In the genomic region with DNA sequence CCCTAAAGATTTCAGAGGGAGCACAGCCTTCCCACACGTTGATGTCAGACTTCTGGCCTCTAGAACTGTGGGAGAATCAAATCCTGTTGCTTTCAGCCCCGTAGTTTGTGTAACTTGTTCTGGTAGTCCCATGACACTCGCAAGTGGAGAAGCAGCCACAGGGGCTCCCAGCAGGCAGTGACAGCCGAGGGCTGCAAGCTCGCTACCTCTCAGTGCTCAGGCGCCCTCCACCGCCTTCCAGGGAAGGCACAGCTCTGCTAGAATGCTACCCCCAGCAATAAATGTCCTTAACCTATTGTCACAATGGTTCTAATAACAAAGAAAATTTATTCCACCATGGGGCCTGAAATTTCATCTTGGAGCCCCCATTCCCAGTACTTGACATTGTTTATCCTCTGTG, we compare ENCODE assay signal across 15 cellular contexts.
A peak's percentile ranks its signal among the peaks of the same experiment; 100 is the strongest.
DNase-seq lines count a peak whose midpoint lies in the region; ATAC-seq and TF ChIP-seq lines count a peak whose summit lies in the region.
"Had no signal": no experiment of that assay in that cellular context is flagged by ENCODE, and none has a peak within 500 bp of the region (broad histone marks: within the 10 kb centered on the region; RNA-seq: fewer than 3 reads in every experiment).

No MANE protein-coding gene starts in this region.

- H2BK15ac ChIP-seq in mesendoderm (replicated peaks; ENCODE audit: low read depth), result no peak overlapping the region

- H3K4me1 ChIP-seq in GM23338 (ENCODE audit: insufficient read depth) (no peaks in the 10 kb centered on the region), mesendoderm (ENCODE audit: control insufficient read depth, low read depth, low read length) (no peaks in the 10 kb centered on the region)

- no peaks in the 10 kb centered on the region for H4K20me1 ChIP-seq in GM23338 (replicated peaks; ENCODE audit: insufficient read depth)

- H2BK5ac ChIP-seq in mesendoderm (ENCODE audit: low read length), result no peak overlapping the region

- H3K4ac ChIP-seq in mesendoderm (ENCODE audit: low read depth, low read length), result no peak overlapping the region

- TF ChIP-seq CTCF in GM23338 (conservative IDR thresholded peaks at IDR 0.05; ENCODE audit: low read depth in 2 of 2), result peak in 1 of 2 experiments; percentile 50; a peak in 1 of 4 replicates
- no peak for TF ChIP-seq CTCF in WTC11 (IDR thresholded peaks at IDR 0.05)

- H3K27ac Mint-ChIP-seq in GM23338, result no peak overlapping the region
- no peak overlapping the region for H3K27ac Mint-ChIP-seq in WTC11
- H3K27ac Mint-ChIP-seq: activated naive CD4-positive, alpha-beta T cell treated with anti-CD3 and anti-CD28 coated beads, Interleukin-2, amount 50 U/mL, for 72 hours; immature natural killer cell; mesothelial cell of epicardium had no signal

- no peak overlapping the region for H4K5ac ChIP-seq in mesendoderm (ENCODE audit: low read length)

- H3K9ac ChIP-seq in mesendoderm (ENCODE audit: low read length), result no peak overlapping the region

- H3K79me2 ChIP-seq in GM23338 (replicated peaks; ENCODE audit: insufficient read depth) (no peaks in the 10 kb centered on the region), mesendoderm (ENCODE audit: control insufficient read depth, insufficient read depth, low read length) (no peaks in the 10 kb centered on the region)

- H3F3A ChIP-seq in GM23338 (replicated peaks; ENCODE audit: low read depth), result no peaks in the 10 kb centered on the region

- CTCF ChIA-PET in WTC11 (lab: Charles Lee), result interaction anchor here (0.9 to 2.4 kb wide), 10 partner anchors 9 to 299 kb away, joined by 3 to 27 read pairs (median 7); no protein-coding TSS in a partner anchor

- H3K4me3 Mint-ChIP-seq in GM23338, result no peak overlapping the region
- H3K4me3 Mint-ChIP-seq in WTC11, result no peak overlapping the region
- H3K4me3 Mint-ChIP-seq: immature natural killer cell, mesothelial cell of epicardium had no signal

- H3K4me3 ChIP-seq in GM23338 (no peak overlapping the region), mesendoderm (ENCODE audit: low read length) (no peak overlapping the region)

- H3K56ac ChIP-seq in mesendoderm (ENCODE audit: low read length), result no peak overlapping the region

- H3K36me3 ChIP-seq in GM23338 (ENCODE audit: insufficient read depth) (no peaks in the 10 kb centered on the region), mesendoderm (ENCODE audit: control insufficient read depth, insufficient read depth, low read length) (no peaks in the 10 kb centered on the region)

- no peaks in the 10 kb centered on the region for H3K79me1 ChIP-seq in mesendoderm (ENCODE audit: low read length)

- peaks cover 4% of the 10 kb centered on the region; the same call in 2 of the 3 replicates for H3K36me3 Mint-ChIP-seq in GM23338 (ENCODE audit: low read depth)
- H3K36me3 Mint-ChIP-seq in WTC11, result peaks cover 7% of the 10 kb centered on the region
- H3K36me3 Mint-ChIP-seq: activated naive CD4-positive, alpha-beta T cell treated with anti-CD3 and anti-CD28 coated beads, Interleukin-2, amount 50 U/mL, for 72 hours; immature natural killer cell; mesothelial cell of epicardium had no signal

- H3K4me1 Mint-ChIP-seq in GM23338 (peaks cover 15% of the 10 kb centered on the region; the same call in 2 of the 3 replicates), WTC11 (peaks cover 15% of the 10 kb centered on the region)
- H3K4me1 Mint-ChIP-seq: immature natural killer cell had no signal

- no peak overlapping the region for H4K8ac ChIP-seq in mesendoderm (ENCODE audit: low read depth, low read length)

- no peak overlapping the region; the same call in 1 of the 2 replicates for H2AFZ ChIP-seq in GM23338

- peak; percentile 41 for DNase-seq in GM23338 (ENCODE audit: low spot score)
- DNase-seq in NCI-H1417 treated with DMSO at 0.1 percent for 48 hours (lab: John Stamatoyannopoulos, UW), result peak; percentile 51
- DNase-seq in WTC11 (ENCODE audit: low spot score), result peak; percentile 42
- peak; percentile 44 for DNase-seq in mesendoderm
- DNase-seq in T-helper 9 cell, result no peak
- DNase-seq in stimulated activated naive CD4-positive, alpha-beta T cell treated with Interleukin-2 at 50 U/mL for 16 hours (lab: John Stamatoyannopoulos, UW), result no peak
- DNase-seq in CD1c-positive myeloid dendritic cell (ENCODE audit: extremely low spot score), result no peak
- DNase-seq: activated CD4-positive, CD25-positive, alpha-beta regulatory T cell treated with anti-CD3 and anti-CD28 coated beads, Interleukin-2, amount 50 U/mL, for 72 hours; DMS79; immature natural killer cell had no signal

- H3K9me2 ChIP-seq in GM23338 (ENCODE audit: insufficient read depth), result no peaks in the 10 kb centered on the region

- H3K27ac ChIP-seq in GM23338 (ENCODE audit: low read depth), result no peak overlapping the region
- no peak overlapping the region for H3K27ac ChIP-seq in mesendoderm (ENCODE audit: low read depth, low read length)
- H3K27ac ChIP-seq: HL-60 had no signal

- WGBS in mesendoderm (ENCODE audit: extremely low coverage, insufficient coverage, low lambda C conversion rate), result no CpG with 5 or more reads among the region's 7 CpGs

- no peak overlapping the region for H3K4me2 ChIP-seq in GM23338
- H3K4me2 ChIP-seq in mesendoderm (ENCODE audit: low read length), result no peak overlapping the region

- H2BK120ac ChIP-seq in mesendoderm (ENCODE audit: low read depth, low read length), result no peak overlapping the region

- H3K23ac ChIP-seq in mesendoderm (ENCODE audit: low read length), result no peak overlapping the region

- H3K27me3 ChIP-seq in GM23338 (ENCODE audit: insufficient read depth) (no peaks in the 10 kb centered on the region), mesendoderm (ENCODE audit: insufficient read depth, low read length, poor library complexity) (no peaks in the 10 kb centered on the region)

- peaks cover 12% of the 10 kb centered on the region; the same call in 2 of the 3 replicates for H3K9me3 Mint-ChIP-seq in GM23338
- H3K9me3 Mint-ChIP-seq in WTC11, result peaks cover 4% of the 10 kb centered on the region
- H3K9me3 Mint-ChIP-seq: activated naive CD4-positive, alpha-beta T cell treated with anti-CD3 and anti-CD28 coated beads, Interleukin-2, amount 50 U/mL, for 72 hours; immature natural killer cell had no signal

- H2AK5ac ChIP-seq in mesendoderm (ENCODE audit: low read length), result no peak overlapping the region

- POLR2A ChIA-PET in WTC11 (lab: Charles Lee), result interaction anchor here (0.6 kb wide), 1 partner anchor 22 kb away, joined by 3 read pairs; no protein-coding TSS in a partner anchor

- ATAC-seq in GM23338 (peak; percentile 84), WTC11 (peak; percentile 72), HG03196 (IDR thresholded peaks at IDR 0.05; ENCODE audit: unreplicated experiment) (no peak)
- ATAC-seq: activated naive CD4-positive, alpha-beta T cell treated with anti-CD3 and anti-CD28 coated beads, Interleukin-2, amount 50 U/mL, for 72 hours; HCT116 had no signal

- no peak overlapping the region for H3K18ac ChIP-seq in mesendoderm (ENCODE audit: low read length)

- H3K27me3 Mint-ChIP-seq in GM23338 (ENCODE audit: insufficient read depth, low read depth, poor library complexity) (peaks cover 6% of the 10 kb centered on the region), WTC11 (ENCODE audit: low read depth) (no peaks in the 10 kb centered on the region)

TF ChIP-seq in GM23338, 12 proteins besides CTCF, POLR2A, EP300 and RAD21 (continues in another document):
- TF ChIP-seq ZNF331 (CRISPR knock-in tag; IDR thresholded peaks at IDR 0.05; ENCODE audit: low read depth) (no peak), POLR2AphosphoS5 (IDR thresholded peaks at IDR 0.05; ENCODE audit: low read depth) (no peak), ETS1 (IDR thresholded peaks at IDR 0.05) (no peak), NANOG (IDR thresholded peaks at IDR 0.05; ENCODE audit: borderline replicate concordance) (no peak), STAT1 (IDR thresholded peaks at IDR 0.05; ENCODE audit: unreplicated experiment) (no peak)

TF ChIP-seq in WTC11, 78 proteins besides CTCF, POLR2A, EP300 and RAD21:
- TF ChIP-seq ZNF423 (CRISPR knock-in tag; IDR thresholded peaks at IDR 0.05) (0 out of 2 replicates have a peak, but pooled peaks have one; percentile 21), ZNF121 (CRISPR knock-in tag; IDR thresholded peaks at IDR 0.05) (no peak)

Comparison
In these comparisons a context has a peak if more than half of its experiments do, and no peak if none do; other contexts are left out.
1. DNase-seq: peak in GM23338 (single experiment), NCI-H1417 treated with DMSO at 0.1 percent for 48 hours (single experiment), WTC11 (single experiment) and mesendoderm (single experiment); none in T-helper 9 cell (single experiment), stimulated activated naive CD4-positive, alpha-beta T cell treated with Interleukin-2 at 50 U/mL for 16 hours (single experiment) and CD1c-positive myeloid dendritic cell (single experiment).